ENCODE assay signal across 8 cellular contexts in the genomic region with DNA sequence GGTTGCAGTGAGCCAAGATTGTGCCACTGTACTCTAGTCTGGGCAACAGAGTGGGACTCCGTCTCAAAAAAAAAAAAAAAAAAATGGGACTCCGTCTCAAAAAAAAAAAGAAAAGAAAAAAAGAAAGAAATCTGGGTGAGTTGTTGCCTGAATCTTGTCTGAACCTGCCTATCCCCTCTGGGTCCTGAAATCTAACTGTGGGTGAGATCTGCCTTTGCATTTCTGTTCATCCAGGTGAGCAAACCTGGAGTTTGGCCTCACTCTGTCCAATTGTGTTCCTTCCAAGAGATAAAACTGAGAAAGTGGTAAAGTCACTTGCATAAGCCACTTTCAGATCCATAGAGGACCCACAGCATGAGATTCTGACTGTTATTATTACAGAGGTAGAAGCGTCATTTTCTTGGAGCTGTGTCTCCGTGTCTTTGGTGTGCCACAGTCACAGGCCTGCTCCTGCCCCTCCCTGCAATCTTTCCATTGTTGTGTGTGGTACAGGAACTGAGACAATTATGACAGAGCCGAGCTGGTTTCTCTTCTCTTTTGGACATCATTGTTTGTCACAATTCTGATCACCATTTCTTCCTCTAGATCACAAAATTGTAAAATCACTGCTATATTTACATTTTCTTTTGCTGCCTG.
DNase-seq lines count a peak whose midpoint lies in the region; ATAC-seq and TF ChIP-seq lines count a peak whose summit lies in the region.

No MANE protein-coding gene starts in this region.

- no peak overlapping the region for H3K4me3 Mint-ChIP-seq in WTC11

- POLR2A ChIA-PET in WTC11 (lab: Charles Lee), result no interaction called here

- DNase-seq in WTC11 (ENCODE audit: low spot score) (no peak), cardiac septum (ENCODE audit: low spot score) (peak; percentile 78), 8988T (no peak), DMS53 treated with DMSO at 0.1 percent for 48 hours (lab: John Stamatoyannopoulos, UW; ENCODE audit: unreplicated experiment) (no peak), glomerular visceral epithelial cell (ENCODE audit: extremely low spot score) (no peak)
- peak; percentile 63 for DNase-seq in stimulated activated CD4-positive, alpha-beta T cell treated with anti-CD3 and anti-CD28 coated beads, Interleukin-4, amount 100 ng/mL, for 24 hours

- no peaks in the 10 kb centered on the region for H3K36me3 Mint-ChIP-seq in WTC11

- H3K4me1 Mint-ChIP-seq in WTC11, result peaks cover 19% of the 10 kb centered on the region

- H3K27me3 Mint-ChIP-seq in WTC11 (ENCODE audit: low read depth), result no peaks in the 10 kb centered on the region

- no peak for TF ChIP-seq CTCF in WTC11 (IDR thresholded peaks at IDR 0.05)

- no peaks in the 10 kb centered on the region for H3K9me3 Mint-ChIP-seq in WTC11

- peak; percentile 74 for ATAC-seq in GM19025 (IDR thresholded peaks at IDR 0.05; ENCODE audit: low read depth, unreplicated experiment)
- ATAC-seq in HG02943 (IDR thresholded peaks at IDR 0.05; ENCODE audit: low read depth, unreplicated experiment), result peak; percentile 59
- no peak for ATAC-seq in WTC11

- intact Hi-C loops in cardiac septum (cut with DNase I), result loop anchor here (1.0 to 5.0 kb wide), 2 partner anchors 43 to 649 kb away; no protein-coding TSS in a partner anchor

- CTCF ChIA-PET in WTC11 (lab: Charles Lee), result no interaction called here

- peak overlapping the region; percentile 50; the same call in 1 of the 2 replicates for H3K27ac Mint-ChIP-seq in WTC11

TF ChIP-seq in WTC11, 78 proteins besides CTCF, POLR2A, EP300 and RAD21:
- TF ChIP-seq, protein P1, sequence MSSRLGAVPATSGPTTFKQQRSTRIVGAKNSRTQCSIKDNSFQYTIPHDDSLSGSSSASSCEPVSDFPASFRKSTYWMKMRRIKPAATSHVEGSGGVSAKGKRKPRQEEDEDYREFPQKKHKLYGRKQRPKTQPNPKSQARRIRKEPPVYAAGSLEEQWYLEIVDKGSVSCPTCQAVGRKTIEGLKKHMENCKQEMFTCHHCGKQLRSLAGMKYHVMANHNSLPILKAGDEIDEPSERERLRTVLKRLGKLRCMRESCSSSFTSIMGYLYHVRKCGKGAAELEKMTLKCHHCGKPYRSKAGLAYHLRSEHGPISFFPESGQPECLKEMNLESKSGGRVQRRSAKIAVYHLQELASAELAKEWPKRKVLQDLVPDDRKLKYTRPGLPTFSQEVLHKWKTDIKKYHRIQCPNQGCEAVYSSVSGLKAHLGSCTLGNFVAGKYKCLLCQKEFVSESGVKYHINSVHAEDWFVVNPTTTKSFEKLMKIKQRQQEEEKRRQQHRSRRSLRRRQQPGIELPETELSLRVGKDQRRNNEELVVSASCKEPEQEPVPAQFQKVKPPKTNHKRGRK (CRISPR knock-in tag; IDR thresholded peaks at IDR 0.05; ENCODE audit: borderline replicate concordance), result no peak
- TF ChIP-seq ZNF121 (CRISPR knock-in tag; IDR thresholded peaks at IDR 0.05) (no peak), MYBL2 (CRISPR knock-in tag; IDR thresholded peaks at IDR 0.05) (no peak), RELA (CRISPR knock-in tag; IDR thresholded peaks at IDR 0.05; ENCODE audit: borderline replicate concordance) (no peak), SMAD4 (CRISPR knock-in tag; IDR thresholded peaks at IDR 0.05) (no peak), CREB1 (CRISPR knock-in tag; IDR thresholded peaks at IDR 0.05) (no peak), ZNF317 (CRISPR knock-in tag; IDR thresholded peaks at IDR 0.05; ENCODE audit: borderline replicate concordance, low read depth) (no peak), FOXJ3 (CRISPR knock-in tag; IDR thresholded peaks at IDR 0.05; ENCODE audit: borderline replicate concordance) (no peak)
- TF ChIP-seq, protein P2, sequence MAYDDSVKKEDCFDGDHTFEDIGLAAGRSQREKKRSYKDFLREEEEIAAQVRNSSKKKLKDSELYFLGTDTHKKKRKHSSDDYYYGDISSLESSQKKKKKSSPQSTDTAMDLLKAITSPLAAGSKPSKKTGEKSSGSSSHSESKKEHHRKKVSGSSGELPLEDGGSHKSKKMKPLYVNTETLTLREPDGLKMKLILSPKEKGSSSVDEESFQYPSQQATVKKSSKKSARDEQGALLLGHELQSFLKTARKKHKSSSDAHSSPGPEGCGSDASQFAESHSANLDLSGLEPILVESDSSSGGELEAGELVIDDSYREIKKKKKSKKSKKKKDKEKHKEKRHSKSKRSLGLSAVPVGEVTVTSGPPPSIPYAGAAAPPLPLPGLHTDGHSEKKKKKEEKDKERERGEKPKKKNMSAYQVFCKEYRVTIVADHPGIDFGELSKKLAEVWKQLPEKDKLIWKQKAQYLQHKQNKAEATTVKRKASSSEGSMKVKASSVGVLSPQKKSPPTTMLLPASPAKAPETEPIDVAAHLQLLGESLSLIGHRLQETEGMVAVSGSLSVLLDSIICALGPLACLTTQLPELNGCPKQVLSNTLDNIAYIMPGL (CRISPR knock-in tag; IDR thresholded peaks at IDR 0.05), result no peak
- TF ChIP-seq, protein P3, sequence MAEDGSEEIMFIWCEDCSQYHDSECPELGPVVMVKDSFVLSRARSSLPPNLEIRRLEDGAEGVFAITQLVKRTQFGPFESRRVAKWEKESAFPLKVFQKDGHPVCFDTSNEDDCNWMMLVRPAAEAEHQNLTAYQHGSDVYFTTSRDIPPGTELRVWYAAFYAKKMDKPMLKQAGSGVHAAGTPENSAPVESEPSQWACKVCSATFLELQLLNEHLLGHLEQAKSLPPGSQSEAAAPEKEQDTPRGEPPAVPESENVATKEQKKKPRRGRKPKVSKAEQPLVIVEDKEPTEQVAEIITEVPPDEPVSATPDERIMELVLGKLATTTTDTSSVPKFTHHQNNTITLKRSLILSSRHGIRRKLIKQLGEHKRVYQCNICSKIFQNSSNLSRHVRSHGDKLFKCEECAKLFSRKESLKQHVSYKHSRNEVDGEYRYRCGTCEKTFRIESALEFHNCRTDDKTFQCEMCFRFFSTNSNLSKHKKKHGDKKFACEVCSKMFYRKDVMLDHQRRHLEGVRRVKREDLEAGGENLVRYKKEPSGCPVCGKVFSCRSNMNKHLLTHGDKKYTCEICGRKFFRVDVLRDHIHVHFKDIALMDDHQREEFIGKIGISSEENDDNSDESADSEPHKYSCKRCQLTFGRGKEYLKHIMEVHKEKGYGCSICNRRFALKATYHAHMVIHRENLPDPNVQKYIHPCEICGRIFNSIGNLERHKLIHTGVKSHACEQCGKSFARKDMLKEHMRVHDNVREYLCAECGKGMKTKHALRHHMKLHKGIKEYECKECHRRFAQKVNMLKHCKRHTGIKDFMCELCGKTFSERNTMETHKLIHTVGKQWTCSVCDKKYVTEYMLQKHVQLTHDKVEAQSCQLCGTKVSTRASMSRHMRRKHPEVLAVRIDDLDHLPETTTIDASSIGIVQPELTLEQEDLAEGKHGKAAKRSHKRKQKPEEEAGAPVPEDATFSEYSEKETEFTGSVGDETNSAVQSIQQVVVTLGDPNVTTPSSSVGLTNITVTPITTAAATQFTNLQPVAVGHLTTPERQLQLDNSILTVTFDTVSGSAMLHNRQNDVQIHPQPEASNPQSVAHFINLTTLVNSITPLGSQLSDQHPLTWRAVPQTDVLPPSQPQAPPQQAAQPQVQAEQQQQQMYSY (CRISPR knock-in tag; IDR thresholded peaks at IDR 0.05), result no peak
- TF ChIP-seq, protein P4, sequence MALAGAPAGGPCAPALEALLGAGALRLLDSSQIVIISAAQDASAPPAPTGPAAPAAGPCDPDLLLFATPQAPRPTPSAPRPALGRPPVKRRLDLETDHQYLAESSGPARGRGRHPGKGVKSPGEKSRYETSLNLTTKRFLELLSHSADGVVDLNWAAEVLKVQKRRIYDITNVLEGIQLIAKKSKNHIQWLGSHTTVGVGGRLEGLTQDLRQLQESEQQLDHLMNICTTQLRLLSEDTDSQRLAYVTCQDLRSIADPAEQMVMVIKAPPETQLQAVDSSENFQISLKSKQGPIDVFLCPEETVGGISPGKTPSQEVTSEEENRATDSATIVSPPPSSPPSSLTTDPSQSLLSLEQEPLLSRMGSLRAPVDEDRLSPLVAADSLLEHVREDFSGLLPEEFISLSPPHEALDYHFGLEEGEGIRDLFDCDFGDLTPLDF (CRISPR knock-in tag; IDR thresholded peaks at IDR 0.05), result no peak
- TF ChIP-seq, protein P5, sequence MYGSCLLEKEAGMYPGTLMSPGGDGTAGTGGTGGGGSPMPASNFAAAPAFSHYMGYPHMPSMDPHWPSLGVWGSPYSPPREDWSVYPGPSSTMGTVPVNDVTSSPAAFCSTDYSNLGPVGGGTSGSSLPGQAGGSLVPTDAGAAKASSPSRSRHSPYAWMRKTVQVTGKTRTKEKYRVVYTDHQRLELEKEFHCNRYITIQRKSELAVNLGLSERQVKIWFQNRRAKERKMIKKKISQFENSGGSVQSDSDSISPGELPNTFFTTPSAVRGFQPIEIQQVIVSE (CRISPR knock-in tag; IDR thresholded peaks at IDR 0.05; ENCODE audit: borderline replicate concordance), result no peak
- TF ChIP-seq, protein P6, sequence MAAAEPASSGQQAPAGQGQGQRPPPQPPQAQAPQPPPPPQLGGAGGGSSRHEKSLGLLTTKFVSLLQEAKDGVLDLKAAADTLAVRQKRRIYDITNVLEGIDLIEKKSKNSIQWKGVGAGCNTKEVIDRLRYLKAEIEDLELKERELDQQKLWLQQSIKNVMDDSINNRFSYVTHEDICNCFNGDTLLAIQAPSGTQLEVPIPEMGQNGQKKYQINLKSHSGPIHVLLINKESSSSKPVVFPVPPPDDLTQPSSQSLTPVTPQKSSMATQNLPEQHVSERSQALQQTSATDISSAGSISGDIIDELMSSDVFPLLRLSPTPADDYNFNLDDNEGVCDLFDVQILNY (CRISPR knock-in tag; IDR thresholded peaks at IDR 0.05), result no peak

Comparison
In these comparisons a context has a peak if more than half of its experiments do, and no peak if none do; other contexts are left out.
1. DNase-seq: peak in cardiac septum (single experiment) and stimulated activated CD4-positive, alpha-beta T cell treated with anti-CD3 and anti-CD28 coated beads, Interleukin-4, amount 100 ng/mL, for 24 hours (single experiment); none in WTC11 (single experiment), 8988T (single experiment), DMS53 treated with DMSO at 0.1 percent for 48 hours (single experiment) and glomerular visceral epithelial cell (single experiment).